ENCODE assay signal across 1 cellular context in the genomic region with DNA sequence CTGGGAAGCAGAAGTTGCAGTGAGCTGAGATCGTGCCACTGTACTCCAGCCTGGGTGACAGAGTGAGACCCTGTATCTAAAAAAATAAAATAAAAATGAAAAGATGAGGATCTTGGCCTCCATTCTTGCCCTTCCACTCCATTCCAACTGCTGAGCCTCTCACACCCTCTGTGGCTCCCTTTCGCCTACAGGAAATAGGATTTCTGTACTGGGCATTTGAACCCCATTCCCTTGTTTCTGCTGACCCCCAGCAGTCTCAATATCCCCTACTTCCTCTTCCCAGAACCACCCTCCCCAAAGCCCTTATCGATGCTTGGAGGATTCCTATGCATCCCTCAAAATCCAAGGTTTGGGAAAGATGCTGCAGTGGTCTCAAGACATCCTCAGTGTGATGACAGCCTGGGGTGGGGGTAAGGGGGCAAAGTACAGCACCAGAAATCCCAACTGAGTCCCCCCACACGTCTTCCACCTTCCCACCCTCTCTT.
A peak's percentile ranks its signal among the peaks of the same experiment; 100 is the strongest.
TF ChIP-seq lines count a peak whose summit lies in the region.

No MANE protein-coding gene starts in this region.

TF ChIP-seq in GM12878, 131 proteins besides CTCF, POLR2A, EP300 and RAD21:
- TF ChIP-seq BMI1 (IDR thresholded peaks at IDR 0.05; ENCODE audit: borderline replicate concordance) (no peak), IKZF2 (IDR thresholded peaks at IDR 0.05) (peak in 1 of 2 experiments; percentile 42), IKZF1 (conservative IDR thresholded peaks at IDR 0.05) (0 out of 2 replicates have a peak, but pooled peaks have one; percentile 9), EED (IDR thresholded peaks at IDR 0.05; ENCODE audit: low read depth) (peak; percentile 31; the same call in 1 of the 2 replicates)
